Comparison of ENCODE assay signal across 28 cellular contexts in genomic region chr7:141408440-141408839, GRCh38.
"Had no signal": no experiment of that assay in that cellular context is flagged by ENCODE, and none has a peak within 500 bp of the region (broad histone marks: within the 10 kb centered on the region; RNA-seq: fewer than 3 reads in every experiment).

No MANE protein-coding gene starts in this region.

- H3K27ac Mint-ChIP-seq: activated CD4-positive, alpha-beta T cell treated with anti-CD3 and anti-CD28 coated beads for 36 hours; activated CD4-positive, alpha-beta T cell treated with anti-CD3 and anti-CD28 coated beads, Interleukin-2, amount 10 ng/mL, durations not matched to agents 7 days and 5 days; activated CD8-positive, alpha-beta T cell treated with anti-CD3 and anti-CD28 coated beads, Interleukin-2, amount 10 ng/mL, durations not matched to agents 7 days and 5 days; activated naive CD4-positive, alpha-beta T cell treated with anti-CD3 and anti-CD28 coated beads, Interleukin-2, amount 50 U/mL, for 24 hours; activated naive CD8-positive, alpha-beta T cell treated with anti-CD3 and anti-CD28 coated beads, Interleukin-2, amount 10 ng/mL, durations not matched to agents 7 days and 5 days; activated T-cell treated with anti-CD3 and anti-CD28 coated beads, Interleukin-2, amount 50 U/mL, for 24 hours; activated T-helper 2 cell treated with anti-CD3 and anti-CD28 coated beads, Interferon-gamma antibody, Interleukin-2, Interleukin-4, amounts not matched to agents 10 μg/mL and 5 μg/mL and 100 μg/mL, durations not matched to agents 14 hours and 24 hours and 36 hours had no signal

- FAIRE-seq: bronchial epithelial cell, colon, TTC549 had no signal

- H3K4me1 Mint-ChIP-seq: activated CD4-positive, alpha-beta T cell treated with anti-CD3 and anti-CD28 coated beads for 36 hours; activated CD4-positive, alpha-beta T cell treated with anti-CD3 and anti-CD28 coated beads, Interleukin-2, amount 10 ng/mL, durations not matched to agents 7 days and 5 days; activated naive CD4-positive, alpha-beta T cell treated with anti-CD3 and anti-CD28 coated beads, Interleukin-2, amount 50 U/mL, for 24 hours; activated naive CD8-positive, alpha-beta T cell treated with anti-CD3 and anti-CD28 coated beads, Interleukin-2, amount 10 ng/mL, durations not matched to agents 7 days and 5 days had no signal

- H3K27me3 ChIP-seq: ascending aorta had no signal

- H3K36me3 Mint-ChIP-seq: activated naive CD4-positive, alpha-beta T cell treated with anti-CD3 and anti-CD28 coated beads, Interleukin-2, amount 50 U/mL, for 24 hours; activated naive CD8-positive, alpha-beta T cell treated with anti-CD3 and anti-CD28 coated beads, Interleukin-2, amount 10 ng/mL, durations not matched to agents 7 days and 5 days had no signal

- H3K9me3 ChIP-seq: ascending aorta, SJCRH30 had no signal

- H3K4me3 ChIP-seq: ascending aorta, SJCRH30, SK-N-MC had no signal

- H3K9me3 Mint-ChIP-seq: activated CD4-positive, alpha-beta T cell treated with anti-CD3 and anti-CD28 coated beads, Interleukin-2, amount 10 ng/mL, durations not matched to agents 7 days and 5 days; activated naive CD4-positive, alpha-beta T cell treated with anti-CD3 and anti-CD28 coated beads, Interleukin-2, amount 50 U/mL, for 24 hours; activated naive CD8-positive, alpha-beta T cell treated with anti-CD3 and anti-CD28 coated beads, Interleukin-2, amount 10 ng/mL, durations not matched to agents 7 days and 5 days; activated T-cell treated with anti-CD3 and anti-CD28 coated beads, Interleukin-2, amount 50 U/mL, for 24 hours; activated T-helper 2 cell treated with anti-CD3 and anti-CD28 coated beads, Interferon-gamma antibody, Interleukin-2, Interleukin-4, amounts not matched to agents 10 μg/mL and 5 μg/mL and 100 μg/mL, durations not matched to agents 14 hours and 24 hours and 36 hours had no signal

- H3K36me3 ChIP-seq: ascending aorta, SJCRH30 had no signal

- H3K4me1 ChIP-seq: ascending aorta, SJCRH30 had no signal

- H3K4me3 Mint-ChIP-seq: activated CD4-positive, alpha-beta T cell treated with anti-CD3 and anti-CD28 coated beads for 36 hours; activated CD4-positive, alpha-beta T cell treated with anti-CD3 and anti-CD28 coated beads, Interleukin-2, amount 10 ng/mL, durations not matched to agents 7 days and 5 days; activated CD8-positive, alpha-beta T cell treated with anti-CD3 and anti-CD28 coated beads, Interleukin-2, amount 10 ng/mL, durations not matched to agents 7 days and 5 days; activated naive CD4-positive, alpha-beta T cell treated with anti-CD3 and anti-CD28 coated beads, Interleukin-2, amount 50 U/mL, for 24 hours; activated naive CD8-positive, alpha-beta T cell treated with anti-CD3 and anti-CD28 coated beads, Interleukin-2, amount 10 ng/mL, durations not matched to agents 7 days and 5 days; activated T-cell treated with anti-CD3 and anti-CD28 coated beads, Interleukin-2, amount 50 U/mL, for 24 hours had no signal

- ATAC-seq: activated CD4-positive, alpha-beta T cell treated with anti-CD3 and anti-CD28 coated beads for 36 hours; activated CD4-positive, CD25-positive, alpha-beta regulatory T cell treated with anti-CD3 and anti-CD28 coated beads, Interleukin-2, amount 50 U/mL, for 24 hours; activated CD8-positive, alpha-beta T cell treated with anti-CD3 and anti-CD28 coated beads, Interleukin-2, amount 10 ng/mL, durations not matched to agents 7 days and 5 days; Panc1 had no signal

- H3K27ac ChIP-seq: ascending aorta, SJCRH30, SK-N-MC had no signal

- DNase-seq: activated CD4-positive, alpha-beta T cell treated with anti-CD3 and anti-CD28 coated beads for 36 hours; activated CD4-positive, alpha-beta T cell treated with anti-CD3 and anti-CD28 coated beads, Interleukin-2, amount 10 ng/mL, durations not matched to agents 7 days and 5 days; activated CD4-positive, alpha-beta T cell treated with anti-CD3 and anti-CD28 coated beads, Interleukin-2, amount 50 U/mL, for 48 hours; activated CD8-positive, alpha-beta T cell treated with anti-CD3 and anti-CD28 coated beads, Interleukin-2, amount 10 ng/mL, durations not matched to agents 7 days and 5 days; activated gamma-delta T cell; activated naive CD4-positive, alpha-beta T cell treated with Interleukin-2 at 50 U/mL for 16 hours; activated naive CD8-positive, alpha-beta T cell treated with anti-CD3 and anti-CD28 coated beads, Interleukin-2, amount 10 ng/mL, durations not matched to agents 7 days and 5 days; activated T-cell treated with anti-CD3 and anti-CD28 coated beads, Interleukin-2, amount 50 U/mL, for 24 hours; amygdala; caudate nucleus; cerebellar nuclear complex; NCI-H1105; NCI-H1417 treated with DMSO at 0.1 percent for 48 hours; NCI-H187 treated with DMSO at 0.1 percent for 48 hours; NCI-H2081; NCI-H345; NCI-H524 treated with DMSO at 0.1 percent for 48 hours; SHP77 had no signal
